In the genomic region with DNA sequence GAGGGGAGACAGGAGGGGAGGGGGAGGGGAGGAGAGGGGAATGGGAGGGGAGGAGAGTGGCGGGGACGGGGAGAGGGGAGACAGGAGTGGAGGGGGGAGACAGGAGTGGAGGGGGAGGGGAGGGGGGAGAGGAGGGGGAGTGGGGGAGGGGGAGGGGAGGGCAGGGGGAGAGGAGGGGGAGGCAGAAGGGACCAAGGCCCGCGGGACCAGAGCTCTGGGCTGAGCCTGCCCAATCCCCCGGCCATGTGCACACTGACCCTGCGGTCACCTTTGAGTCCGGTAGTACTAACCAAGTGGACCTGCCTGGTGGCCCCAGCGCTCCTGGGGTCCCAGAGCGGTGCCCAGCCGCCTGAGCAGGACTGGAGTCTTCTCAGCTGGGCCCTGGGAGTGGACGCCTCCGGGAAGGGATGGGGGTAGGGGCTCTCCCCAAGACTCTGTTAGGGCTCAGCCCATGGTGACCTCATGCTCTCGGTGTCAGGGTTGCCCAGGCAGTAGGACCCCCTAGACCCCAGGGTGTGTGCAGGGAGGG, we compare ENCODE assay signal across 1 cellular context.
TF ChIP-seq lines count a peak whose summit lies in the region.

No MANE protein-coding gene starts in this region.

TF ChIP-seq in A549, 52 proteins besides CTCF, POLR2A, EP300 and RAD21:
- TF ChIP-seq CBX8 (IDR thresholded peaks at IDR 0.05) (no peak), ESRRA (IDR thresholded peaks at IDR 0.05; ENCODE audit: borderline replicate concordance, low read length) (no peak), FOSB (CRISPR knock-in tag; IDR thresholded peaks at IDR 0.05) (no peak), POLR2AphosphoS2 (conservative IDR thresholded peaks at IDR 0.05; ENCODE audit: low read length) (no peak), HOXA7 (CRISPR knock-in tag; IDR thresholded peaks at IDR 0.05) (no peak), PHF8 (IDR thresholded peaks at IDR 0.05; ENCODE audit: borderline replicate concordance, low read depth) (no peak), HES2 (IDR thresholded peaks at IDR 0.05) (no peak), FOXS1 (CRISPR knock-in tag; IDR thresholded peaks at IDR 0.05) (no peak)
